9 cellular contexts compared by ENCODE assay signal in genomic region chr3:31227152-31227581, GRCh38.
DNase-seq lines count a peak whose midpoint lies in the region; ATAC-seq lines count a peak whose summit lies in the region.
"Had no signal": no experiment of that assay in that cellular context is flagged by ENCODE, and none has a peak within 500 bp of the region (broad histone marks: within the 10 kb centered on the region; RNA-seq: fewer than 3 reads in every experiment).

No MANE protein-coding gene starts in this region.

- H3K27me3 ChIP-seq in naive thymus-derived CD4-positive, alpha-beta T cell (ENCODE audit: control insufficient read depth in 2 of 2, insufficient read depth in 2 of 2, low read length in 2 of 2) = no peaks in the 10 kb centered on the region

- intact Hi-C loops in naive thymus-derived CD4-positive, alpha-beta T cell (cut with micrococcal nuclease) = loop anchor here (1.0 to 10.0 kb wide), 5 partner anchors 13 to 1888 kb away; partner anchors contain the start of gene CRTAP (in 1 of the 2)

- CTCF ChIA-PET in naive thymus-derived CD4-positive, alpha-beta T cell (lab: Charles Lee) = interaction anchor here (0.6 to 1.3 kb wide), 3 partner anchors 276 to 306 kb away, joined by 3 read pairs; partner anchors contain the start of gene STT3B

- peaks cover 75 to 84% of the 10 kb centered on the region in 2 donors for H3K4me1 ChIP-seq in naive thymus-derived CD4-positive, alpha-beta T cell (ENCODE audit: control insufficient read depth in 2 of 2, insufficient read depth in 2 of 2, low read length in 2 of 2)

- H3K27me3 Mint-ChIP-seq in naive thymus-derived CD4-positive, alpha-beta T cell = no peaks in the 10 kb centered on the region

- ATAC-seq in GM18867 (IDR thresholded peaks at IDR 0.05; ENCODE audit: unreplicated experiment) (peak; percentile 84), HG02981 (IDR thresholded peaks at IDR 0.05; ENCODE audit: unreplicated experiment) (peak; percentile 57)
- ATAC-seq in naive thymus-derived CD4-positive, alpha-beta T cell = peak; percentile 89

- no peaks in the 10 kb centered on the region for H3K36me3 ChIP-seq in naive thymus-derived CD4-positive, alpha-beta T cell (ENCODE audit: control insufficient read depth in 2 of 3, insufficient read depth in 3 of 3, low read length in 3 of 3)

- H3K4me3 ChIP-seq in naive thymus-derived CD4-positive, alpha-beta T cell (ENCODE audit: low read length) = peak overlapping the region; percentile 47

- H3K27ac Mint-ChIP-seq in naive thymus-derived CD4-positive, alpha-beta T cell = peak overlapping the region; percentile 82 to 96 (median 92)

- POLR2A ChIA-PET in naive thymus-derived CD4-positive, alpha-beta T cell (lab: Charles Lee) = interaction anchor here (0.7 to 6.1 kb wide), 6 partner anchors 9 to 1232 kb away, joined by 3 to 47 read pairs (median 18); partner anchors contain the start of gene STT3B

- H3K9me3 ChIP-seq in naive thymus-derived CD4-positive, alpha-beta T cell (ENCODE audit: control insufficient read depth in 2 of 3, low read length in 3 of 3) = no peaks in the 10 kb centered on the region

- peaks cover 73 to 97% (median 93%) of the 10 kb centered on the region in 7 donors for H3K4me1 Mint-ChIP-seq in naive thymus-derived CD4-positive, alpha-beta T cell

- DNase-seq in RPMI8226 (peak; percentile 54), glomerular visceral epithelial cell (ENCODE audit: extremely low spot score) (no peak), dedifferentiated amniotic fluid mesenchymal stem cell (ENCODE audit: extremely low spot score) (no peak), NCI-H1092 treated with DMSO at 0.1 percent for 48 hours (lab: John Stamatoyannopoulos, UW) (no peak)
- DNase-seq in naive thymus-derived CD4-positive, alpha-beta T cell = peak in 7 of 9 donors; percentile 38 to 82 (median 60)
- DNase-seq in activated CD8-positive, alpha-beta memory T cell treated with anti-CD3 and anti-CD28 coated beads for 24 hours = no peak
- DNase-seq: NCI-H226 had no signal

- peaks cover 0 to 28% (median 0%) of the 10 kb centered on the region in 5 donors for H3K36me3 Mint-ChIP-seq in naive thymus-derived CD4-positive, alpha-beta T cell

- peaks cover 0 to 9% (median 0%) of the 10 kb centered on the region in 11 donors for H3K9me3 Mint-ChIP-seq in naive thymus-derived CD4-positive, alpha-beta T cell

- H3K4me3 Mint-ChIP-seq in naive thymus-derived CD4-positive, alpha-beta T cell = peak overlapping the region; percentile 38 to 80 (median 66)

- H3K27ac ChIP-seq in naive thymus-derived CD4-positive, alpha-beta T cell (ENCODE audit: low read depth, low read length) = peak overlapping the region; percentile 66

Comparison
In these comparisons a context has a peak if more than half of its experiments do, and no peak if none do; other contexts are left out.
1. DNase-seq: peak in RPMI8226 (single experiment) and naive thymus-derived CD4-positive, alpha-beta T cell (7 of 9); none in glomerular visceral epithelial cell (single experiment), activated CD8-positive, alpha-beta memory T cell treated with anti-CD3 and anti-CD28 coated beads for 24 hours (single experiment), dedifferentiated amniotic fluid mesenchymal stem cell (single experiment) and NCI-H1092 treated with DMSO at 0.1 percent for 48 hours (single experiment).
2. Peak in every context shown above with its lines, with median percentiles within 50 percentile points of each other: ATAC-seq.